ENCODE assay signal across 8 cellular contexts in genomic region chr10:50739618-50740350, GRCh38. TPM values are rescaled to one million over a fixed set of nuclear protein-coding genes. Genes with fewer than 3 reads are reported as not detected.
A peak's percentile ranks its signal among the peaks of the same experiment; 100 is the strongest.
DNase-seq lines count a peak whose midpoint lies in the region; ATAC-seq and TF ChIP-seq lines count a peak whose summit lies in the region.

ASAH2B (plus strand) TSS chr10:50739936; CDS start chr10:50745131, 5,195 bp downstream.

- peak; percentile 82 for DNase-seq in ACHN
- DNase-seq in NCI-H510A (lab: John Stamatoyannopoulos, UW): peak; percentile 38
- peak; percentile 85 for DNase-seq in activated CD8-positive, alpha-beta T cell treated with anti-CD3 and anti-CD28 coated beads for 36 hours
- peak; percentile 54 for DNase-seq in effector CD4-positive, alpha-beta T cell
- DNase-seq in lung microvascular endothelial cell (ENCODE audit: low read depth in 2 of 2): peak; percentile 68 to 84
- DNase-seq in stimulated activated CD4-positive, alpha-beta T cell treated with anti-CD3 and anti-CD28 coated beads, TNF-alpha, amount 100 ng/mL, for 1 hour (ENCODE audit: low read depth in 3 of 3, low spot score in 1 of 3): peak; percentile 50 to 63 (median 53)

- intact Hi-C loops in activated CD8-positive, alpha-beta T cell treated with anti-CD3 and anti-CD28 coated beads for 36 hours (cut with micrococcal nuclease): no loop called here

- POLR2A ChIA-PET in activated CD8-positive, alpha-beta T cell treated with anti-CD3 and anti-CD28 coated beads for 36 hours (lab: Charles Lee): interaction anchor here (1.8 kb wide), 1 partner anchor 10 kb away, joined by 4 read pairs; no protein-coding TSS in a partner anchor

- no peak for TF ChIP-seq CTCF in activated CD8-positive, alpha-beta T cell treated with anti-CD3 and anti-CD28 coated beads for 36 hours (IDR thresholded peaks at IDR 0.05)

- in situ Hi-C loops in ACHN (cut with HindIII; ENCODE audit: low pct_ligation_motif_present, low pct_unique_long_range_greater_than_20kb, low sequenced_read_pairs): no loop called here

- no peaks in the 10 kb centered on the region for H3K9me3 Mint-ChIP-seq in activated CD8-positive, alpha-beta T cell treated with anti-CD3 and anti-CD28 coated beads for 36 hours

- H3K4me1 Mint-ChIP-seq in activated CD8-positive, alpha-beta T cell treated with anti-CD3 and anti-CD28 coated beads for 36 hours (ENCODE audit: low read depth): peaks cover 17% of the 10 kb centered on the region

- peak within 1 kb of the TSS; percentile 94 for H3K27ac Mint-ChIP-seq in activated CD8-positive, alpha-beta T cell treated with anti-CD3 and anti-CD28 coated beads for 36 hours

- CTCF ChIA-PET in activated CD8-positive, alpha-beta T cell treated with anti-CD3 and anti-CD28 coated beads for 36 hours (lab: Charles Lee): no interaction called here

- peak within 1 kb of the TSS; percentile 98 for H3K4me3 Mint-ChIP-seq in activated CD8-positive, alpha-beta T cell treated with anti-CD3 and anti-CD28 coated beads for 36 hours

- H3K27me3 Mint-ChIP-seq in activated CD8-positive, alpha-beta T cell treated with anti-CD3 and anti-CD28 coated beads for 36 hours: peaks cover 2% of the 10 kb centered on the region

- peak; percentile 69 for ATAC-seq in GM18870 (IDR thresholded peaks at IDR 0.05; ENCODE audit: unreplicated experiment)
- peak; percentile 67 for ATAC-seq in HG03097 (IDR thresholded peaks at IDR 0.05; ENCODE audit: low FRiP score, unreplicated experiment)
- ATAC-seq in activated CD8-positive, alpha-beta T cell treated with anti-CD3 and anti-CD28 coated beads for 36 hours: peak; percentile 85

- H3K36me3 Mint-ChIP-seq in activated CD8-positive, alpha-beta T cell treated with anti-CD3 and anti-CD28 coated beads for 36 hours (ENCODE audit: low read depth): no peaks in the 10 kb centered on the region

RNA-seq across cellular contexts. Expression of gene ASAH2B, which starts in this region (rescaled TPM):
- total RNA-seq in activated CD8-positive, alpha-beta T cell treated with anti-CD3 and anti-CD28 coated beads for 36 hours: 1 to 10 TPM; 2.8 to 3.8 TPM
- 1.3 and 1.6 TPM in 2 replicates for total RNA-seq in lung microvascular endothelial cell

Comparison
In these comparisons a context has a peak if more than half of its experiments do, and no peak if none do; other contexts are left out.
1. Peak in every context shown above with its lines: DNase-seq and ATAC-seq.